In the genomic region with DNA sequence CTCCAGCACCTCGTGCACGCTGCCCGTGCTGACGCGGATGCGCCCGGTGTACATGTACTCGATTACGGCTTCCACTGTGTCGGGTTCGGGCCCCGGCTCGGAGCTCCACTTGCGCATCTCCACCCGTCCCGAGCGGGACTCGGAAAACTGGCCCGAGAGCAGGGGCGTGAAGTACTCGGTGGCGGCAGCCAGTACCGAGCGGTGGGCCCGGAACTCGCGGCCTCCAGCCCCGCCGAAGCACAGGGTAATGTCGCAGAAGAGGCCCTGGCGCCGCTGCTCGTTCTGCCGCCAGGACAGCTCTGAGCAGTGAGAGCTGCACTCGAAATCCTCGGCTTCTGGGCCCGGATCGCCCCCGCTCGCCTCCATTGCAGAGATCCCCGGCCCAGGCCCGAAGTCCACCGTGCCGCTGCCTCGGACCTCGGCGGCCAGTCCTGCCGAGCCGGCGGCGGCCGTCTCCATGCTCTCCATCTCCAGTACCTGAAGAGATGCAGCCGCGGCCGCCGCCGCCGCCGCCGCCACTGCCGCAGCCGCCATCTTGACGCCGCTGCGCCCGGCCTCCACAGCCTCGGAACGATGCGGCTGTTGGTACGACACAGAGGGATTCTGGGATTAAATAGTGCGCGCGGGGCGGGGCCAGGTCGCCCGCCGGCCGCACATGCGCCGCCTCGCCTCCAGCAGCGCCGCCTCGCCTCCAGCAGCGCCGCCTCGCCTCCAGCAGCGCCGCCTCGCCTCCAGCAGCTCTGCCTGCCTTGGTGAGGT, we compare ENCODE assay signal across 8 cellular contexts. TPM values are rescaled to one million over a fixed set of nuclear protein-coding genes. Genes with fewer than 3 reads are reported as not detected.
DNase-seq lines count a peak whose midpoint lies in the region; ATAC-seq and TF ChIP-seq lines count a peak whose summit lies in the region.

A gene with protein sequence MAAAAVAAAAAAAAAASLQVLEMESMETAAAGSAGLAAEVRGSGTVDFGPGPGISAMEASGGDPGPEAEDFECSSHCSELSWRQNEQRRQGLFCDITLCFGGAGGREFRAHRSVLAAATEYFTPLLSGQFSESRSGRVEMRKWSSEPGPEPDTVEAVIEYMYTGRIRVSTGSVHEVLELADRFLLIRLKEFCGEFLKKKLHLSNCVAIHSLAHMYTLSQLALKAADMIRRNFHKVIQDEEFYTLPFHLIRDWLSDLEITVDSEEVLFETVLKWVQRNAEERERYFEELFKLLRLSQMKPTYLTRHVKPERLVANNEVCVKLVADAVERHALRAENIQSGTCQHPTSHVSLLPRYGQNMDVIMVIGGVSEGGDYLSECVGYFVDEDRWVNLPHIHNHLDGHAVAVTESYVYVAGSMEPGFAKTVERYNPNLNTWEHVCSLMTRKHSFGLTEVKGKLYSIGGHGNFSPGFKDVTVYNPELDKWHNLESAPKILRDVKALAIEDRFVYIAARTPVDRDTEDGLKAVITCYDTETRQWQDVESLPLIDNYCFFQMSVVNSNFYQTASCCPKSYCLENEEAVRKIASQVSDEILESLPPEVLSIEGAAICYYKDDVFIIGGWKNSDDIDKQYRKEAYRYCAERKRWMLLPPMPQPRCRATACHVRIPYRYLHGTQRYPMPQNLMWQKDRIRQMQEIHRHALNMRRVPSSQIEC (minus strand): TSS at position 587 of the 759 bp plus-strand sequence. CDS start 53 bp downstream, at position 534.

- peak within 1 kb of the TSS; percentile 82 for H3K4me2 ChIP-seq in SU-DHL-6 (ENCODE audit: low read depth, low read length, poor library complexity, severe bottlenecking)

- H3K9me3 ChIP-seq in SU-DHL-6 (ENCODE audit: insufficient read depth, low read length) (no peaks in the 10 kb centered on the region), transverse colon (no peaks in the 10 kb centered on the region)

- peak; percentile 84 for DNase-seq in NCI-H1105 treated with DMSO at 0.1 percent for 48 hours (lab: John Stamatoyannopoulos, UW)
- peak; percentile 68 for DNase-seq in activated naive CD8-positive, alpha-beta T cell treated with anti-CD3 and anti-CD28 coated beads, Interleukin-2, amount 50 U/mL, for 16 hours (ENCODE audit: low read depth, low spot score)
- peak; percentile 95 for DNase-seq in cardiac septum (ENCODE audit: low spot score)
- peak; percentile 86 for DNase-seq in pons (ENCODE audit: low spot score)
- peak; percentile 93 for DNase-seq in transverse colon

- H3F3A ChIP-seq in SU-DHL-6 (ENCODE audit: insufficient read depth) = peaks cover 24% of the 10 kb centered on the region

- peaks cover 12 to 37% (median 19%) of the 10 kb centered on the region in 4 donors for H3K4me1 ChIP-seq in transverse colon

- ATAC-seq in HG02623 (IDR thresholded peaks at IDR 0.05; ENCODE audit: unreplicated experiment) = peak; percentile 77

- H3K27me3 ChIP-seq in SU-DHL-6 (ENCODE audit: low read length) (no peaks in the 10 kb centered on the region), transverse colon (no peaks in the 10 kb centered on the region)

- intact Hi-C loops in cardiac septum (cut with DNase I) = loop anchor here (10.0 kb wide), 1 partner anchor 50 kb away; a partner anchor contains a TSS
- intact Hi-C loops in transverse colon (cut with DNase I; ENCODE audit: low total_unique reads) = no loop called here

- H3K9me2 ChIP-seq in SU-DHL-6 (replicated peaks; ENCODE audit: insufficient read depth, low read length) = no peaks in the 10 kb centered on the region

- peaks cover 11% of the 10 kb centered on the region; the same call in 1 of the 2 replicates for H3K36me3 ChIP-seq in SU-DHL-6 (ENCODE audit: low read length)
- peaks cover 0 to 10% (median 3%) of the 10 kb centered on the region in 4 donors for H3K36me3 ChIP-seq in transverse colon

- no peaks in the 10 kb centered on the region; the same call in 1 of the 2 replicates for H4K20me1 ChIP-seq in SU-DHL-6 (ENCODE audit: low read depth, low read length)

- peak within 1 kb of the TSS; percentile 84 for H3K9ac ChIP-seq in SU-DHL-6 (ENCODE audit: low read length)

- H3K79me2 ChIP-seq in SU-DHL-6 (ENCODE audit: insufficient read depth, low read length) = peaks cover 48% of the 10 kb centered on the region

- TF ChIP-seq EP300 in transverse colon (IDR thresholded peaks at IDR 0.05; ENCODE audit: low read depth) = no peak

- 1% methylated on average over 57 of the region's 90 CpGs; no CpG with 5 or more reads in 1 of the 2 donors for whole genome bisulfite sequencing in transverse colon (ENCODE audit: low coverage in 1 of 2), 2 donors

- TF ChIP-seq POLR2A in GM10847 (IDR thresholded peaks at IDR 0.05; ENCODE audit: extremely low read depth, insufficient read length) = peak; percentile 96
- TF ChIP-seq POLR2A in transverse colon (IDR thresholded peaks at IDR 0.05) = peak; percentile 86

- TF ChIP-seq CTCF in SU-DHL-6 (IDR thresholded peaks at IDR 0.05; ENCODE audit: insufficient read depth, low read length, poor library complexity, severe bottlenecking) (no peak), transverse colon (IDR thresholded peaks at IDR 0.05) (peak in 1 of 5 experiments; percentile 11)

- peak within 1 kb of the TSS; percentile 78 for H3K4me3 ChIP-seq in SU-DHL-6 (ENCODE audit: insufficient read depth, low read length, poor library complexity, severe bottlenecking)
- H3K4me3 ChIP-seq in transverse colon = peak within 1 kb of the TSS; percentile 70 to 100 (median 87)

- H3K27ac ChIP-seq in SU-DHL-6 (ENCODE audit: low read depth, low read length) (peak within 1 kb of the TSS; percentile 57), transverse colon (peak within 1 kb of the TSS; percentile 94 to 98 (median 94))

- peak within 1 kb of the TSS; percentile 66 for H2AFZ ChIP-seq in SU-DHL-6 (ENCODE audit: low read depth, low read length, severe bottlenecking)

- in situ Hi-C loops in transverse colon (cut with MboI; ENCODE audit: low pct_ligation_motif_present in 1 of 4, low pct_unique_long_range_greater_than_20kb in 1 of 4, low sequenced_read_pairs in 3 of 4) = no loop called here

RNA-seq across cellular contexts. Expression of the gene that starts here (rescaled TPM):
- total RNA-seq in cardiac septum (5.1 TPM), transverse colon (10 to 100 TPM in 3 of 4 donors, 1 to 10 TPM in 1; 5.4 to 19.5 (median 15.9) TPM)

Comparison
In these comparisons a context has a peak if more than half of its experiments do, and no peak if none do; other contexts are left out.
1. Peak in every context shown above with its lines: DNase-seq, ATAC-seq, H3K4me3 ChIP-seq and H3K27ac ChIP-seq.